ENCODE assay signal across 24 cellular contexts in genomic region chr2:19676770-19677169, GRCh38.
DNase-seq lines count a peak whose midpoint lies in the region; ATAC-seq and TF ChIP-seq lines count a peak whose summit lies in the region.
"Had no signal": no experiment of that assay in that cellular context is flagged by ENCODE, and none has a peak within 500 bp of the region (broad histone marks: within the 10 kb centered on the region; RNA-seq: fewer than 3 reads in every experiment).

No MANE protein-coding gene starts in this region.

- H3K9me2 ChIP-seq in GM23338 (ENCODE audit: insufficient read depth) = peaks cover 10% of the 10 kb centered on the region

- H3K79me2 ChIP-seq in GM23338 (replicated peaks; ENCODE audit: insufficient read depth) = no peaks in the 10 kb centered on the region
- H3K79me2 ChIP-seq: parathyroid adenoma had no signal

- no peaks in the 10 kb centered on the region for H3K4me1 Mint-ChIP-seq in GM23338
- H3K4me1 Mint-ChIP-seq: activated naive CD4-positive, alpha-beta T cell treated with anti-CD3 and anti-CD28 coated beads, Interleukin-2, amount 10 ng/mL, durations not matched to agents 7 days and 5 days; immature natural killer cell had no signal

- H4K20me1 ChIP-seq in GM23338 (replicated peaks; ENCODE audit: insufficient read depth) = no peaks in the 10 kb centered on the region
- H4K20me1 ChIP-seq: BLaER1 had no signal

- no peaks in the 10 kb centered on the region for H3K9me3 ChIP-seq in iPS DF 6.9 (ENCODE audit: control insufficient read depth, insufficient read depth, low read length)
- H3K9me3 ChIP-seq: A549, BLaER1, Caco-2, left lung had no signal

- H3K27ac Mint-ChIP-seq in GM23338 = no peak overlapping the region
- H3K27ac Mint-ChIP-seq: activated naive CD4-positive, alpha-beta T cell treated with anti-CD3 and anti-CD28 coated beads, Interleukin-2, amount 10 ng/mL, durations not matched to agents 7 days and 5 days; immature natural killer cell; natural killer cell treated with Interleukin-12 subunit alpha and Interleukin-12 subunit beta and Interleukin-15 and Interleukin-18, amount 100 ng/mL, for 72 hours had no signal

- no peaks in the 10 kb centered on the region for H3K36me3 Mint-ChIP-seq in GM23338 (ENCODE audit: low read depth)
- H3K36me3 Mint-ChIP-seq: activated naive CD4-positive, alpha-beta T cell treated with anti-CD3 and anti-CD28 coated beads, Interleukin-2, amount 10 ng/mL, durations not matched to agents 7 days and 5 days; immature natural killer cell; natural killer cell treated with Interleukin-12 subunit alpha and Interleukin-12 subunit beta and Interleukin-15 and Interleukin-18, amount 100 ng/mL, for 72 hours had no signal

- H3K4me3 ChIP-seq in GM23338 (no peak overlapping the region), iPS DF 6.9 (ENCODE audit: low read length) (no peak overlapping the region)
- H3K4me3 ChIP-seq: A549, BLaER1, left lung had no signal

- no peaks in the 10 kb centered on the region for H3F3A ChIP-seq in GM23338 (replicated peaks; ENCODE audit: low read depth)

- WGBS in iPS DF 6.9 (ENCODE audit: insufficient coverage, insufficient read length) = no CpG with 5 or more reads among the region's 6 CpGs

- no peak overlapping the region for H2AFZ ChIP-seq in GM23338
- H2AFZ ChIP-seq: parathyroid adenoma had no signal

- DNase-seq in NCI-H146 (lab: John Stamatoyannopoulos, UW) = peak; percentile 15
- no peak for DNase-seq in NCI-H146 treated with DMSO at 0.1 percent for 48 hours (lab: John Stamatoyannopoulos, UW; ENCODE audit: unreplicated experiment)
- peak; percentile 64 for DNase-seq in GM23338 (ENCODE audit: low spot score)
- peak; percentile 5 for DNase-seq in OCI-M1 (lab: John Stamatoyannopoulos, UW)
- DNase-seq in iPS DF 6.9 (ENCODE audit: low read depth, low spot score) = peak; percentile 22
- no peak for DNase-seq in T-helper 2 cell
- no peak for DNase-seq in activated T-cell treated with anti-CD3 and anti-CD28 coated beads, Interleukin-2, amount 50 U/mL, for 1 hour
- DNase-seq in NCI-H1417 treated with DMSO at 0.1 percent for 48 hours (lab: John Stamatoyannopoulos, UW) = no peak
- DNase-seq: activated CD8-positive, alpha-beta memory T cell treated with anti-CD3 and anti-CD28 coated beads for 24 hours; activated naive CD4-positive, alpha-beta T cell treated with anti-CD3 and anti-CD28 coated beads, Interleukin-2, amount 10 ng/mL, durations not matched to agents 7 days and 5 days; activated T-cell treated with anti-CD3 and anti-CD28 coated beads, Interleukin-2, amount 50 U/mL, for 48 hours; Caco-2; head of caudate nucleus; immature natural killer cell; left lung; MV-4-11; NCI-H1930; NCI-H446 treated with DMSO at 0.1 percent for 48 hours; stimulated activated CD8-positive, alpha-beta memory T cell treated with anti-CD3 and anti-CD28 coated beads, Interleukin-4, amount 100 ng/mL, for 48 hours; SW 1271 had no signal

- H3K27ac ChIP-seq in GM23338 (ENCODE audit: low read depth) (no peak overlapping the region), iPS DF 6.9 (ENCODE audit: low read length) (no peak overlapping the region)
- H3K27ac ChIP-seq: BLaER1, left lung, parathyroid adenoma had no signal

- ATAC-seq in GM23338 = peak; percentile 94
- ATAC-seq: left lung; natural killer cell treated with Interleukin-12 subunit alpha and Interleukin-12 subunit beta and Interleukin-15 and Interleukin-18, amount 100 ng/mL, for 72 hours had no signal

- no peak overlapping the region for H3K4me3 Mint-ChIP-seq in GM23338
- H3K4me3 Mint-ChIP-seq: activated naive CD4-positive, alpha-beta T cell treated with anti-CD3 and anti-CD28 coated beads, Interleukin-2, amount 10 ng/mL, durations not matched to agents 7 days and 5 days; immature natural killer cell; natural killer cell treated with Interleukin-12 subunit alpha and Interleukin-12 subunit beta and Interleukin-15 and Interleukin-18, amount 100 ng/mL, for 72 hours had no signal

- H3K4me1 ChIP-seq in GM23338 (ENCODE audit: insufficient read depth) (no peaks in the 10 kb centered on the region), iPS DF 6.9 (ENCODE audit: control insufficient read depth, insufficient read depth, low read length) (no peaks in the 10 kb centered on the region)
- H3K4me1 ChIP-seq: BLaER1, left lung, parathyroid adenoma had no signal

- peaks cover 5% of the 10 kb centered on the region for H3K27me3 Mint-ChIP-seq in GM23338 (ENCODE audit: insufficient read depth, low read depth, poor library complexity)

- H3K36me3 ChIP-seq in GM23338 (ENCODE audit: insufficient read depth) = no peaks in the 10 kb centered on the region
- H3K36me3 ChIP-seq in iPS DF 6.9 (ENCODE audit: control insufficient read depth, insufficient read depth, low read length) = no peaks in the 10 kb centered on the region
- H3K36me3 ChIP-seq: BLaER1, left lung had no signal

- H3K27me3 ChIP-seq in GM23338 (ENCODE audit: insufficient read depth) (no peaks in the 10 kb centered on the region), iPS DF 6.9 (ENCODE audit: control insufficient read depth, insufficient read depth, low read length) (no peaks in the 10 kb centered on the region)
- H3K27me3 ChIP-seq: BLaER1, left lung had no signal

- H3K9me3 Mint-ChIP-seq in GM23338 = no peaks in the 10 kb centered on the region
- H3K9me3 Mint-ChIP-seq: activated naive CD4-positive, alpha-beta T cell treated with anti-CD3 and anti-CD28 coated beads, Interleukin-2, amount 10 ng/mL, durations not matched to agents 7 days and 5 days; natural killer cell treated with Interleukin-12 subunit alpha and Interleukin-12 subunit beta and Interleukin-15 and Interleukin-18, amount 100 ng/mL, for 72 hours had no signal

- peak; percentile 33 to 77 for TF ChIP-seq CTCF in GM23338 (conservative IDR thresholded peaks at IDR 0.05; ENCODE audit: low read depth in 2 of 2)

- no peak overlapping the region for H3K4me2 ChIP-seq in GM23338
- H3K4me2 ChIP-seq: A549, BLaER1 had no signal

TF ChIP-seq in GM23338, 12 proteins besides CTCF, POLR2A, EP300 and RAD21:
- TF ChIP-seq STAT1 (IDR thresholded peaks at IDR 0.05; ENCODE audit: unreplicated experiment) (no peak), ETS1 (IDR thresholded peaks at IDR 0.05) (no peak), EZH2phosphoT487 (IDR thresholded peaks at IDR 0.05; ENCODE audit: unreplicated experiment) (no peak), NANOG (IDR thresholded peaks at IDR 0.05; ENCODE audit: borderline replicate concordance) (no peak), ZNF331 (CRISPR knock-in tag; IDR thresholded peaks at IDR 0.05; ENCODE audit: low read depth) (no peak)

Comparison
In these comparisons a context has a peak if more than half of its experiments do, and no peak if none do; other contexts are left out.
1. DNase-seq: peak in NCI-H146 (single experiment), GM23338 (single experiment), OCI-M1 (single experiment) and iPS DF 6.9 (single experiment); none in NCI-H146 treated with DMSO at 0.1 percent for 48 hours (single experiment), T-helper 2 cell (0 of 5), activated T-cell treated with anti-CD3 and anti-CD28 coated beads, Interleukin-2, amount 50 U/mL, for 1 hour (single experiment) and NCI-H1417 treated with DMSO at 0.1 percent for 48 hours (single experiment).